Comparison of ENCODE assay signal across 10 cellular contexts in the genomic region with DNA sequence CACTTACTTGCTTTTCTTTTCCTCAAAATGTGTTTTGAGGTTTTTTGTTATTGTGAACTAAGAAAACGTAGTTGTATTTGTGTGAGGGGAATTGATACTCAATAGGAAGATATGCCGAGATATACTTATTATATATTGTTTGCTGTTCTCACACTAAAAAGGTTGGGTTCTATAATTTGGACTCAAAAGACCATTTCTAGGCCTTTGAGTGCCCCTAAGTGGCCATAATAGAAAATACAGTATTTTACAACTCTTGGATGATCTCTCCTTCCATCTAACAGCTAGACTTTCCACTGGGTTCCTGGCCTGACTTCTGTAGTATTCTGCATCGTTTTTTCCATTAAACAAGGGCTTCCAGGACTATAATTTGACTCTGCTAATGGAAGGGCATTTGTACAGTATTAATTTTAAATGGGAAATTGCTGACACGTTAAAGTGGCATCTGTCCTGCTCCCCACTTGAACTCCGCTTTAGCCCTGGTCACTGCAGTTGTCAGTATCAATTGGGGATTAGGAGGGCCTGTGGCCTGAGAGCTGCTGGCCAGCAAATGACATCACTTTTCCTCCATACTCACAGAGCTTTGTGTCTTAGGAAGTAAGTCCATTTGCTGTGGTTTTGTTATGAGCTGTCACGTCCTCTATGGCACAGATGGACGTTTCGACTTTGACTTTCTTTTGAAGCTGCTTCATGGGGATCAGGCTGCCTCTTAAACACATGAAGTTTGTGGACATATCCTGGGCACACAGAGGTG.
DNase-seq lines count a peak whose midpoint lies in the region; ATAC-seq and TF ChIP-seq lines count a peak whose summit lies in the region.
"Had no signal": no experiment of that assay in that cellular context is flagged by ENCODE, and none has a peak within 500 bp of the region (broad histone marks: within the 10 kb centered on the region; RNA-seq: fewer than 3 reads in every experiment).

No MANE protein-coding gene starts in this region.

- H3K36me3 ChIP-seq in neural cell (ENCODE audit: insufficient read depth, low read length) (no peaks in the 10 kb centered on the region), prostate gland (no peaks in the 10 kb centered on the region)

- no peak overlapping the region for H3K4me2 ChIP-seq in neural cell (ENCODE audit: low read length)

- no peak overlapping the region for H3K4me3 ChIP-seq in GM12864 (ENCODE audit: low read depth, low read length)
- no peak overlapping the region for H3K4me3 ChIP-seq in neural cell (ENCODE audit: low read length)
- no peak overlapping the region for H3K4me3 ChIP-seq in prostate gland

- H3K9me2 ChIP-seq in neural cell (ENCODE audit: insufficient read depth, low read length) = no peaks in the 10 kb centered on the region

- H3K27ac ChIP-seq in neural cell (ENCODE audit: low read length) (no peak overlapping the region), prostate gland (no peak overlapping the region)
- H3K27ac ChIP-seq: parathyroid adenoma had no signal

- no peaks in the 10 kb centered on the region for H3F3A ChIP-seq in neural cell (ENCODE audit: insufficient read depth, low read length, poor library complexity, severe bottlenecking)

- peak; percentile 40 for ATAC-seq in HG02798 (IDR thresholded peaks at IDR 0.05; ENCODE audit: poor library complexity, unreplicated experiment)
- no peak for ATAC-seq in GM18907 (IDR thresholded peaks at IDR 0.05; ENCODE audit: unreplicated experiment)
- ATAC-seq: stimulated activated effector memory CD8-positive, alpha-beta T cell treated with anti-CD3 and anti-CD28 coated beads, Interleukin-12 subunit alpha, Interleukin-12 subunit beta, amount 100 ng/mL, for 72 hours had no signal

- no peak overlapping the region for H3K9ac ChIP-seq in neural cell (ENCODE audit: low read length)
- H3K9ac ChIP-seq: parathyroid adenoma had no signal

- TF ChIP-seq CTCF in GM12864 (IDR thresholded peaks at IDR 0.05; ENCODE audit: low read depth, low read length, missing control alignments) (peak; percentile 23), neural cell (IDR thresholded peaks at IDR 0.05; ENCODE audit: poor library complexity, severe bottlenecking) (peak; percentile 60), prostate gland (IDR thresholded peaks at IDR 0.05) (no peak)

- no peak for TF ChIP-seq POLR2A in prostate gland (IDR thresholded peaks at IDR 0.05)

- no peak overlapping the region for H2AFZ ChIP-seq in neural cell (ENCODE audit: low read depth, low read length)
- H2AFZ ChIP-seq: parathyroid adenoma had no signal

- H3K27me3 ChIP-seq in neural cell (ENCODE audit: insufficient read depth, low read depth, low read length) (peaks cover 33% of the 10 kb centered on the region), prostate gland (replicated peaks; ENCODE audit: insufficient read depth) (no peaks in the 10 kb centered on the region)

- intact Hi-C loops in prostate gland (cut with DNase I) = no loop called here

- H4K20me1 ChIP-seq in neural cell (ENCODE audit: insufficient read depth) = no peaks in the 10 kb centered on the region

- TF ChIP-seq EP300 in neural cell (conservative IDR thresholded peaks at IDR 0.05; ENCODE audit: poor library complexity, severe bottlenecking) = no peak

- H3K4me1 ChIP-seq in prostate gland (replicated peaks) = no peaks in the 10 kb centered on the region
- H3K4me1 ChIP-seq: parathyroid adenoma had no signal

- DNase-seq in GM12864 (ENCODE audit: low read depth) (no peak), astrocyte of the hippocampus (ENCODE audit: low read depth, low spot score) (peak; percentile 12), NCI-H2029 (lab: John Stamatoyannopoulos, UW) (no peak), prostate gland (ENCODE audit: low spot score) (no peak)
- DNase-seq: Right ventricle myocardium superior had no signal

- peaks cover 2% of the 10 kb centered on the region for H3K79me2 ChIP-seq in neural cell (replicated peaks; ENCODE audit: insufficient read depth, low read length)
- H3K79me2 ChIP-seq: parathyroid adenoma had no signal

- H3K9me3 ChIP-seq in neural cell (ENCODE audit: low read length) = no peaks in the 10 kb centered on the region
- H3K9me3 ChIP-seq in prostate gland = no peaks in the 10 kb centered on the region

- peak; percentile 69 for TF ChIP-seq RAD21 in neural cell (conservative IDR thresholded peaks at IDR 0.05)

- 79% methylated on average over 8 of the region's 8 CpGs for WGBS in prostate gland

TF ChIP-seq in neural cell, 6 proteins besides CTCF, POLR2A, EP300 and RAD21:
- TF ChIP-seq MXI1 (conservative IDR thresholded peaks at IDR 0.05; ENCODE audit: poor library complexity, severe bottlenecking) (no peak), SMC3 (conservative IDR thresholded peaks at IDR 0.05; ENCODE audit: poor library complexity) (peak; percentile 62)
TF ChIP-seq in neural cell: peak in this region for 1.

Comparison
In these comparisons a context has a peak if more than half of its experiments do, and no peak if none do; other contexts are left out.
1. CTCF ChIP-seq: peak in GM12864 (single experiment) and neural cell (single experiment); none in prostate gland (0 of 4).